21 cellular contexts compared by ENCODE assay signal in the genomic region with DNA sequence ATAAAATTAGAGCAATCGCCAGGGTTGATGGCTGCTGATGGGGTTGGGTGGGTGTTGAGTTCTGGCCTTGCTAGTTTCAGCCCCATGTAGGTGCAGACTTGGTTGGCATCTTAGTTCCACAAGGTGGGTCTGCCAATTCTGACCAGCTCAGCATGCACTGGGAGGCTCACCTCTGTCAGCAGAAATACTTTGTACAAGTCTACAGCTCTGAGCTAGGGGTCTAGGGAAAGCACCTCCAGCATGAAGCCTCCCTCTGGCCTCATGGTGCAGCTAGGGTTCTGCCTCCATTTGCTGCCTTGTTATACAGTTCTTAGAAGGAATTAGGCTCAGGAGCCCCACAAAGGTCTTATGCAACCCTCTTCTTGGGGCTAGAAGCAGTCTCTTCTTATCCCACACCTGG.
A peak's percentile ranks its signal among the peaks of the same experiment; 100 is the strongest.
DNase-seq lines count a peak whose midpoint lies in the region; ATAC-seq and TF ChIP-seq lines count a peak whose summit lies in the region.
"Had no signal": no experiment of that assay in that cellular context is flagged by ENCODE, and none has a peak within 500 bp of the region (broad histone marks: within the 10 kb centered on the region; RNA-seq: fewer than 3 reads in every experiment).

No MANE protein-coding gene starts in this region.

- no peak overlapping the region for H3K27ac ChIP-seq in substantia nigra (ENCODE audit: low read depth, low read length, poor library complexity, severe bottlenecking)
- H3K27ac ChIP-seq: A549 had no signal

- no peaks in the 10 kb centered on the region for H3K36me3 Mint-ChIP-seq in activated CD8-positive, alpha-beta memory T cell treated with anti-CD3 and anti-CD28 coated beads, Interleukin-2, amount 10 ng/mL, durations not matched to agents 7 days and 5 days
- no peaks in the 10 kb centered on the region for H3K36me3 Mint-ChIP-seq in natural killer cell treated with Interleukin-12 subunit alpha and Interleukin-12 subunit beta and Interleukin-15 and Interleukin-18, amount 100 ng/mL, for 72 hours
- no peaks in the 10 kb centered on the region for H3K36me3 Mint-ChIP-seq in natural killer cell
- H3K36me3 Mint-ChIP-seq: CD4-positive, alpha-beta memory T cell had no signal

- peaks cover 36% of the 10 kb centered on the region for H3K27me3 Mint-ChIP-seq in activated CD8-positive, alpha-beta memory T cell treated with anti-CD3 and anti-CD28 coated beads, Interleukin-2, amount 10 ng/mL, durations not matched to agents 7 days and 5 days
- peaks cover 32 to 43% of the 10 kb centered on the region in 2 donors for H3K27me3 Mint-ChIP-seq in natural killer cell treated with Interleukin-12 subunit alpha and Interleukin-12 subunit beta and Interleukin-15 and Interleukin-18, amount 100 ng/mL, for 72 hours
- H3K27me3 Mint-ChIP-seq in natural killer cell (ENCODE audit: low read depth in 2 of 2): peaks cover 37 to 38% of the 10 kb centered on the region in 2 donors

- H3K4me3 Mint-ChIP-seq in activated CD8-positive, alpha-beta memory T cell treated with anti-CD3 and anti-CD28 coated beads, Interleukin-2, amount 10 ng/mL, durations not matched to agents 7 days and 5 days: no peak overlapping the region
- H3K4me3 Mint-ChIP-seq in natural killer cell treated with Interleukin-12 subunit alpha and Interleukin-12 subunit beta and Interleukin-15 and Interleukin-18, amount 100 ng/mL, for 72 hours: no peak overlapping the region
- no peak overlapping the region for H3K4me3 Mint-ChIP-seq in natural killer cell
- H3K4me3 Mint-ChIP-seq: CD4-positive, alpha-beta memory T cell; GM23338; H9 had no signal

- no peaks in the 10 kb centered on the region for H3K9me3 Mint-ChIP-seq in activated CD8-positive, alpha-beta memory T cell treated with anti-CD3 and anti-CD28 coated beads, Interleukin-2, amount 10 ng/mL, durations not matched to agents 7 days and 5 days (ENCODE audit: low read depth)
- no peaks in the 10 kb centered on the region for H3K9me3 Mint-ChIP-seq in natural killer cell treated with Interleukin-12 subunit alpha and Interleukin-12 subunit beta and Interleukin-15 and Interleukin-18, amount 100 ng/mL, for 72 hours
- H3K9me3 Mint-ChIP-seq in natural killer cell: no peaks in the 10 kb centered on the region
- H3K9me3 Mint-ChIP-seq: GM23338 had no signal

- no peak for TF ChIP-seq CTCF in natural killer cell (IDR thresholded peaks at IDR 0.05)

- no peaks in the 10 kb centered on the region for H3K4me1 Mint-ChIP-seq in activated CD8-positive, alpha-beta memory T cell treated with anti-CD3 and anti-CD28 coated beads, Interleukin-2, amount 10 ng/mL, durations not matched to agents 7 days and 5 days
- H3K4me1 Mint-ChIP-seq in natural killer cell treated with Interleukin-12 subunit alpha and Interleukin-12 subunit beta and Interleukin-15 and Interleukin-18, amount 100 ng/mL, for 72 hours (ENCODE audit: low read depth in 2 of 2): no peaks in the 10 kb centered on the region
- no peaks in the 10 kb centered on the region for H3K4me1 Mint-ChIP-seq in natural killer cell
- H3K4me1 Mint-ChIP-seq: CD4-positive, alpha-beta memory T cell; GM23338; H9 had no signal

- intact Hi-C loops in natural killer cell (cut with micrococcal nuclease): no loop called here
- intact Hi-C loops in sciatic nerve (cut with DNase I): no loop called here

- no peak for ATAC-seq in activated CD8-positive, alpha-beta memory T cell treated with anti-CD3 and anti-CD28 coated beads, Interleukin-2, amount 10 ng/mL, durations not matched to agents 7 days and 5 days
- no peak for ATAC-seq in natural killer cell treated with Interleukin-12 subunit alpha and Interleukin-12 subunit beta and Interleukin-15 and Interleukin-18, amount 100 ng/mL, for 72 hours
- ATAC-seq in natural killer cell (no peak), sciatic nerve (no peak)
- ATAC-seq: A549, GM23338, HCT116 had no signal

- peak; percentile 28 for DNase-seq in activated CD8-positive, alpha-beta memory T cell treated with anti-CD3 and anti-CD28 coated beads, Interleukin-2, amount 10 ng/mL, durations not matched to agents 7 days and 5 days
- no peak for DNase-seq in activated CD8-positive, alpha-beta memory T cell treated with anti-CD3 and anti-CD28 coated beads, Interleukin-2, amount 50 U/mL, for 48 hours
- peak; percentile 52 for DNase-seq in natural killer cell treated with Interleukin-12 subunit alpha and Interleukin-12 subunit beta and Interleukin-15 and Interleukin-18, amount 100 ng/mL, for 72 hours (ENCODE audit: low spot score)
- DNase-seq in natural killer cell (no peak), sciatic nerve (ENCODE audit: low spot score) (peak; percentile 8), substantia nigra (lab: John Stamatoyannopoulos, UW) (no peak)
- DNase-seq in stimulated activated CD4-positive, alpha-beta T cell treated with anti-CD3 and anti-CD28 coated beads, Interleukin-2, amount 100 ng/mL, for 48 hours: no peak
- DNase-seq: 8988T; ACHN; AML-193; C1 segment of cervical spinal cord; Calu3; CD4-positive, alpha-beta memory T cell; COR-L47; DMS53; DMS79 treated with DMSO at 0.1 percent for 48 hours; GF-D8; H9 had no signal

- H3K27ac Mint-ChIP-seq in activated CD8-positive, alpha-beta memory T cell treated with anti-CD3 and anti-CD28 coated beads, Interleukin-2, amount 10 ng/mL, durations not matched to agents 7 days and 5 days: no peak overlapping the region
- no peak overlapping the region for H3K27ac Mint-ChIP-seq in natural killer cell treated with Interleukin-12 subunit alpha and Interleukin-12 subunit beta and Interleukin-15 and Interleukin-18, amount 100 ng/mL, for 72 hours
- H3K27ac Mint-ChIP-seq in natural killer cell: no peak overlapping the region
- H3K27ac Mint-ChIP-seq: CD4-positive, alpha-beta memory T cell; GM23338; H9 had no signal

- CTCF ChIA-PET in activated CD8-positive, alpha-beta memory T cell treated with anti-CD3 and anti-CD28 coated beads, Interleukin-2, amount 10 ng/mL, durations not matched to agents 7 days and 5 days (lab: Charles Lee): no interaction called here

Comparison
In these comparisons a context has a peak if more than half of its experiments do, and no peak if none do; other contexts are left out.
1. DNase-seq: peak in activated CD8-positive, alpha-beta memory T cell treated with anti-CD3 and anti-CD28 coated beads, Interleukin-2, amount 10 ng/mL, durations not matched to agents 7 days and 5 days (single experiment), natural killer cell treated with Interleukin-12 subunit alpha and Interleukin-12 subunit beta and Interleukin-15 and Interleukin-18, amount 100 ng/mL, for 72 hours (single experiment) and sciatic nerve (single experiment); none in activated CD8-positive, alpha-beta memory T cell treated with anti-CD3 and anti-CD28 coated beads, Interleukin-2, amount 50 U/mL, for 48 hours (single experiment), natural killer cell (single experiment), stimulated activated CD4-positive, alpha-beta T cell treated with anti-CD3 and anti-CD28 coated beads, Interleukin-2, amount 100 ng/mL, for 48 hours (0 of 2) and substantia nigra (0 of 49).